In genomic region chr3:141737828-141738635, GRCh38 we compare ENCODE assay signal across 8 cellular contexts. TPM values are rescaled to one million over a fixed set of nuclear protein-coding genes. Genes with fewer than 3 reads are reported as not detected.
DNase-seq lines count a peak whose midpoint lies in the region; TF ChIP-seq lines count a peak whose summit lies in the region.

RNF7 (plus strand) TSS chr3:141738298; CDS start chr3:141738342, 44 bp downstream.

- peak within 1 kb of the TSS; percentile 95 for H3K4me3 ChIP-seq in H7 (ENCODE audit: insufficient read depth, low read depth, low read length)
- H3K4me3 ChIP-seq in Loucy (ENCODE audit: low read length, poor library complexity, severe bottlenecking) = peak within 1 kb of the TSS; percentile 93
- peak within 1 kb of the TSS; percentile 100 for H3K4me3 ChIP-seq in fibroblast of pulmonary artery (replicated peaks; ENCODE audit: low read depth, low read length)

- TF ChIP-seq CTCF in Loucy (conservative IDR thresholded peaks at IDR 0.05; ENCODE audit: low read length) = peak; percentile 74
- peak; percentile 36 for TF ChIP-seq CTCF in fibroblast of pulmonary artery (IDR thresholded peaks at IDR 0.05; ENCODE audit: low read length, missing control alignments)
- TF ChIP-seq CTCF in nephron (IDR thresholded peaks at IDR 0.05; ENCODE audit: unreplicated experiment in 3 of 3) = peak; percentile 91 to 98 (median 93)

- DNase-seq in G401 (ENCODE audit: low spot score) (peak; percentile 95), H7 (peak; percentile 97), fibroblast of pulmonary artery (ENCODE audit: low read depth) (peak; percentile 96)
- peak; percentile 97 for DNase-seq in activated T-helper 9 cell treated with anti-CD3 and anti-CD28 coated beads, Interleukin-2, amount 50 U/mL, for 16 hours (ENCODE audit: low read depth)

- H3K9me3 Mint-ChIP-seq in nephron = no peaks in the 10 kb centered on the region
- no peaks in the 10 kb centered on the region for H3K9me3 Mint-ChIP-seq in stimulated activated naive CD8-positive, alpha-beta T cell treated with anti-CD3 and anti-CD28 coated beads, Interleukin-15, Interleukin-2, amounts not matched to agents 100 ng/mL and 50 ng/mL, for 24 hours

- peaks cover 5% of the 10 kb centered on the region for H3K27me3 Mint-ChIP-seq in nephron (ENCODE audit: low read depth)
- H3K27me3 Mint-ChIP-seq in stimulated activated naive CD8-positive, alpha-beta T cell treated with anti-CD3 and anti-CD28 coated beads, Interleukin-15, Interleukin-2, amounts not matched to agents 100 ng/mL and 50 ng/mL, for 24 hours = no peaks in the 10 kb centered on the region

- H3K79me2 ChIP-seq in Loucy (ENCODE audit: insufficient read depth, low read length) = peaks cover 48% of the 10 kb centered on the region

- H3K27me3 ChIP-seq in H7 (ENCODE audit: control insufficient read depth, insufficient read depth, low read length) (no peaks in the 10 kb centered on the region), Loucy (ENCODE audit: insufficient read depth, low read length, poor library complexity, severe bottlenecking) (no peaks in the 10 kb centered on the region)

- H3K9me2 ChIP-seq in Loucy (replicated peaks; ENCODE audit: low read depth, low read length) = no peaks in the 10 kb centered on the region

- in situ Hi-C loops in G401 (cut with HindIII; ENCODE audit: low sequenced_read_pairs) = no loop called here

- H3K36me3 Mint-ChIP-seq in nephron (ENCODE audit: low read depth) = peaks cover 6% of the 10 kb centered on the region
- peaks cover 14% of the 10 kb centered on the region for H3K36me3 Mint-ChIP-seq in stimulated activated naive CD8-positive, alpha-beta T cell treated with anti-CD3 and anti-CD28 coated beads, Interleukin-15, Interleukin-2, amounts not matched to agents 100 ng/mL and 50 ng/mL, for 24 hours (ENCODE audit: low read depth)

- H3K36me3 ChIP-seq in H7 (replicated peaks; ENCODE audit: control insufficient read depth, insufficient read depth, low read length) = peaks cover 2% of the 10 kb centered on the region
- H3K36me3 ChIP-seq in Loucy (ENCODE audit: insufficient read depth, low read length) = no peaks in the 10 kb centered on the region

- peak within 1 kb of the TSS; percentile 98 for H2AFZ ChIP-seq in Loucy (ENCODE audit: low read length)

- H3K4me1 Mint-ChIP-seq in nephron = peaks cover 28% of the 10 kb centered on the region
- H3K4me1 Mint-ChIP-seq in stimulated activated naive CD8-positive, alpha-beta T cell treated with anti-CD3 and anti-CD28 coated beads, Interleukin-15, Interleukin-2, amounts not matched to agents 100 ng/mL and 50 ng/mL, for 24 hours (ENCODE audit: low read depth) = peaks cover 40% of the 10 kb centered on the region

- H3K9me3 ChIP-seq in Loucy (ENCODE audit: insufficient read depth, low read depth, low read length) = no peaks in the 10 kb centered on the region

- peak; percentile 90 for TF ChIP-seq POLR2A in Raji (IDR thresholded peaks at IDR 0.05; ENCODE audit: insufficient read depth, low read depth, low read length)

- peak within 1 kb of the TSS; percentile 85 for H3K4me2 ChIP-seq in Loucy (ENCODE audit: low read depth, low read length, poor library complexity, severe bottlenecking)

- peaks cover 36% of the 10 kb centered on the region for H3K4me1 ChIP-seq in Loucy (ENCODE audit: insufficient read depth, low read length, poor library complexity, severe bottlenecking)

- peak within 1 kb of the TSS; percentile 96 to 99 (median 98) for H3K27ac Mint-ChIP-seq in nephron
- H3K27ac Mint-ChIP-seq in stimulated activated naive CD8-positive, alpha-beta T cell treated with anti-CD3 and anti-CD28 coated beads, Interleukin-15, Interleukin-2, amounts not matched to agents 100 ng/mL and 50 ng/mL, for 24 hours = peak within 1 kb of the TSS; percentile 99

- H3K9ac ChIP-seq in Loucy (ENCODE audit: low read depth, low read length, poor library complexity, severe bottlenecking) = peak within 1 kb of the TSS; percentile 92

- peaks cover 33% of the 10 kb centered on the region for H4K20me1 ChIP-seq in Loucy (ENCODE audit: insufficient read depth, low read length, poor library complexity, severe bottlenecking)

- H3K4me3 Mint-ChIP-seq in nephron = peak within 1 kb of the TSS; percentile 96 to 100 (median 99)
- peak within 1 kb of the TSS; percentile 100 for H3K4me3 Mint-ChIP-seq in stimulated activated naive CD8-positive, alpha-beta T cell treated with anti-CD3 and anti-CD28 coated beads, Interleukin-15, Interleukin-2, amounts not matched to agents 100 ng/mL and 50 ng/mL, for 24 hours

- no peaks in the 10 kb centered on the region for H3F3A ChIP-seq in Loucy (ENCODE audit: low read depth)

RNA-seq across cellular contexts. Expression of gene RNF7, which starts in this region (rescaled TPM):
- total RNA-seq in G401 (2014; rRNA removed; shearing (Covaris generic)) = 108 and 124 TPM in 2 replicates
- 64.0 and 72.9 TPM in 2 replicates for total RNA-seq in H7 (2014; rRNA removed; shearing (Covaris generic))

Comparison
In these comparisons a context has a peak if more than half of its experiments do, and no peak if none do; other contexts are left out.
1. Peak in every context shown above with its lines: DNase-seq and H3K4me3 ChIP-seq.
2. CTCF ChIP-seq: peak in every context shown above with its lines; median percentile 93 in nephron; 74 in Loucy; 36 in fibroblast of pulmonary artery.